ENCODE assay signal across 1 cellular context in the genomic region with DNA sequence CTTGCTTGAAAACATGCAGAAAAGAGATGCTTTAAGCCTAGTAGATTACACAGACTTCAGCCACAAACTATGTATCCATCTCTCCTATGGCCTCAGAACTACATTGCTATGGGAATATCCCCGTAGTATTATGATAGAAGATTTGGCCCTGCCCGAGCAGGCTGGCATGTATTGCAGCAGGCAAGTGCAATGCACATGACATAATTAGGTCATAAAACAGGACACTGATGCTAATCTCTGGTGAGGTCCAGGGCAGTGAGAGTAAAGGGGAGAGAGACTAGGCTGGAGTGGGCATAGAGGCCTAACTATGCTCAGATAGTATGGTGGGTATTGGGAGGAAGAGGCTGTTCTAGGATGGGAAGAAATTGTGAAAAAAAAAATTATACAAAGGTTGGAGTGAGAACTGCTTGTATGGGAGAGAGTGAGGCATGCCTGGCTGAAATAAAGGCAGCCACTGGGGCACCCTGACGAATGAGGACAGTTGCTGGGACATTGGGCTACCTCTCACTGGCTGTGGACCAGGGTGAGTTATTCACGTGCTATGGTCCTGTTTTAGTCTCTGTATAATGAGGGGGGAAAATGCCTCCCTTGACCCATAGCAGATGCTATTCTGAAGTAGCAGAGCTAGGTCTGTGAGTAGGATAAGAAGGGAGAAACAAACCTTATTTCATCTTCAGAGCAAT.
TF ChIP-seq lines count a peak whose summit lies in the region.

No MANE protein-coding gene starts in this region.

TF ChIP-seq in HEK293, 187 proteins besides CTCF, POLR2A, EP300 and RAD21 (continued from another document):
- TF ChIP-seq, protein P1, sequence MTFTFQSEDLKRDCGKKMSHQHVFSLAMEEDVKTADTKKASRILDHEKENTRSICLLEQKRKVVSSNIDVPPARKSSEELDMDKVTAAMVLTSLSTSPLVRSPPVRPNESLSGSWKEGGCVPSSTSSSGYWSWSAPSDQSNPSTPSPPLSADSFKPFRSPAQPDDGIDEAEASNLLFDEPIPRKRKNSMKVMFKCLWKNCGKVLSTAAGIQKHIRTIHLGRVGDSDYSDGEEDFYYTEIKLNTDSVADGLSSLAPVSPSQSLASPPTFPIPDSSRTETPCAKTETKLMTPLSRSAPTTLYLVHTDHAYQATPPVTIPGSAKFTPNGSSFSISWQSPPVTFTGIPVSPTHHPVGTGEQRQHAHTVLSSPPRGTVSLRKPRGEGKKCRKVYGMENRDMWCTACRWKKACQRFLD (tag by site-specific recombination; IDR thresholded peaks at IDR 0.05) = no peak
- no peak for TF ChIP-seq ZNF747 (tag by site-specific recombination; IDR thresholded peaks at IDR 0.05)
- TF ChIP-seq, protein P2, sequence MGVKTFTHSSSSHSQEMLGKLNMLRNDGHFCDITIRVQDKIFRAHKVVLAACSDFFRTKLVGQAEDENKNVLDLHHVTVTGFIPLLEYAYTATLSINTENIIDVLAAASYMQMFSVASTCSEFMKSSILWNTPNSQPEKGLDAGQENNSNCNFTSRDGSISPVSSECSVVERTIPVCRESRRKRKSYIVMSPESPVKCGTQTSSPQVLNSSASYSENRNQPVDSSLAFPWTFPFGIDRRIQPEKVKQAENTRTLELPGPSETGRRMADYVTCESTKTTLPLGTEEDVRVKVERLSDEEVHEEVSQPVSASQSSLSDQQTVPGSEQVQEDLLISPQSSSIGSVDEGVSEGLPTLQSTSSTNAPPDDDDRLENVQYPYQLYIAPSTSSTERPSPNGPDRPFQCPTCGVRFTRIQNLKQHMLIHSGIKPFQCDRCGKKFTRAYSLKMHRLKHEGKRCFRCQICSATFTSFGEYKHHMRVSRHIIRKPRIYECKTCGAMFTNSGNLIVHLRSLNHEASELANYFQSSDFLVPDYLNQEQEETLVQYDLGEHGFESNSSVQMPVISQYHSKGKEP (tag by site-specific recombination; IDR thresholded peaks at IDR 0.05) = 0 out of 2 replicates have a peak, but pooled peaks have one; percentile 39
